ENCODE assay signal across 1 cellular context in the genomic region with DNA sequence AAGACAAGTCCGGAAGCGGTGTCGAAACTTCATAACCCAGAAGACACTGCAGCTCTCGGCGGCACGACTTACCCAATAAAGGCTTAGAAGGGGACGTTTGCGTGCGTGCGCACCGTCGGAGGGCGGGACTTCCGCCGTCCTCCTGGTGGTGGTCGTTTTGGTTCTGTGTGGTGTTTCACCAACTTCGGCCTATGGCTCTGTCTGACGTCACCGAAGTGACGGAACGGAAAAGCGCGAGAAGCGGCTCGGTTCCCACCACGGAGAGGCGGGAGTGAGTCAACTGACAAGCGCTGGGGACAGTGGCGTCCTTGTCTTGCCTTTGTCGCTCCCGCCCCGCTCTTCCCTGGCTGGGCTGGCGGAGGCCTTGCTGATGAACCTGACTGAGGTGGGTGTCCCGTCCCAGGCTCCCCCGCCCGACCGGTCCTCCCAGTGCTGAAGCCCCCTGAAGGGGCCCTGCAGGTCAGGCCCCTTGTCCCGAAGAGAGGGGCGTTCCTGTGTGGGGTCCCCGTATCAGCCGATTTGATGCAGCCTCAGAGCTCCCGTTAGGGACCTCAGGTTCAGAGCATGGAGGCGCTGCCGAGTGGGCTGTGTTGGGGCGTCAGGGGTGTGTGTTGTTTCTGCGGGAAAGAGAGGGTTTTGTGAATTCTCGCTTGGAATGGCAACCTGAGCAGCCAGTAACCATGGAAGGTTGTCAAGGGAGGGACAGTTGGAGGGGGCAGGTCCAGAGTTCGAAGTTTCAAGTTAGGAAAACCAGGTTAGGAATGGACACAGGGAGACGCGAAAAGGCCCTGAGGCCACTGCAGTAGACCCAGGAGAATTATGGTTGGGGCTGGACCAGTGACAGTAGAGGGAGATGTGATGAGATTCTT.
TF ChIP-seq lines count a peak whose summit lies in the region.

TSS of gene ZNF548 (plus strand) at position 125 of the 869 bp plus-strand sequence. CDS start at position 371, 246 bp downstream.

TF ChIP-seq in GM12878, 131 proteins besides CTCF, POLR2A, EP300 and RAD21 (continued from another document):
- TF ChIP-seq, protein P1, sequence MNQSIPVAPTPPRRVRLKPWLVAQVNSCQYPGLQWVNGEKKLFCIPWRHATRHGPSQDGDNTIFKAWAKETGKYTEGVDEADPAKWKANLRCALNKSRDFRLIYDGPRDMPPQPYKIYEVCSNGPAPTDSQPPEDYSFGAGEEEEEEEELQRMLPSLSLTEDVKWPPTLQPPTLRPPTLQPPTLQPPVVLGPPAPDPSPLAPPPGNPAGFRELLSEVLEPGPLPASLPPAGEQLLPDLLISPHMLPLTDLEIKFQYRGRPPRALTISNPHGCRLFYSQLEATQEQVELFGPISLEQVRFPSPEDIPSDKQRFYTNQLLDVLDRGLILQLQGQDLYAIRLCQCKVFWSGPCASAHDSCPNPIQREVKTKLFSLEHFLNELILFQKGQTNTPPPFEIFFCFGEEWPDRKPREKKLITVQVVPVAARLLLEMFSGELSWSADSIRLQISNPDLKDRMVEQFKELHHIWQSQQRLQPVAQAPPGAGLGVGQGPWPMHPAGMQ (IDR thresholded peaks at IDR 0.05; ENCODE audit: borderline replicate concordance), result no peak
- TF ChIP-seq ESRRA (IDR thresholded peaks at IDR 0.05; ENCODE audit: low read length) (peak; percentile 31; the same call in 1 of the 2 replicates), NR2F1 (conservative IDR thresholded peaks at IDR 0.05) (no peak), SMARCA5 (IDR thresholded peaks at IDR 0.05) (no peak), BHLHE40 (IDR thresholded peaks at IDR 0.05; ENCODE audit: borderline replicate concordance in 1 of 2, low read depth in 2 of 2, low read length in 1 of 2) (0 out of 4 replicates have a peak, but pooled peaks of 1 of the 2 experiments have one; percentile 16), RUNX3 (IDR thresholded peaks at IDR 0.05; ENCODE audit: low read length) (peak; percentile 81), TCF12 (IDR thresholded peaks at IDR 0.05; ENCODE audit: low read depth, low read length) (0 out of 2 replicates have a peak, but pooled peaks have one; percentile 12), RCOR1 (conservative IDR thresholded peaks at IDR 0.05; ENCODE audit: low read depth, low read length) (no peak), IRF4 (IDR thresholded peaks at IDR 0.05; ENCODE audit: low read depth, low read length) (peak; percentile 25; the same call in 1 of the 2 replicates), SUZ12 (IDR thresholded peaks at IDR 0.05; ENCODE audit: unreplicated experiment) (no peak), MXI1 (IDR thresholded peaks at IDR 0.05; ENCODE audit: low read depth, low read length) (peak; percentile 77), RB1 (IDR thresholded peaks at IDR 0.05; ENCODE audit: borderline replicate concordance) (no peak), EED (IDR thresholded peaks at IDR 0.05; ENCODE audit: low read depth) (0 out of 2 replicates have a peak, but pooled peaks have one; percentile 24), MEF2A (IDR thresholded peaks at IDR 0.05; ENCODE audit: insufficient read depth, low read depth, low read length) (no peak), PAX5 (IDR thresholded peaks at IDR 0.05; ENCODE audit: borderline replicate concordance, low read depth, low read length) (0 out of 2 replicates have a peak, but pooled peaks have one; percentile 7), YY1 (IDR thresholded peaks at IDR 0.05; ENCODE audit: low read depth, low read length) (peak; percentile 52; the same call in 1 of the 2 replicates), SMAD1 (IDR thresholded peaks at IDR 0.05; ENCODE audit: low read depth, partially characterized antibody) (no peak), ZNF622 (IDR thresholded peaks at IDR 0.05) (no peak), RELA (IDR thresholded peaks at IDR 0.05; ENCODE audit: borderline replicate concordance, partially characterized antibody) (no peak), ZNF217 (IDR thresholded peaks at IDR 0.05) (no peak), PKNOX1 (IDR thresholded peaks at IDR 0.05) (peak; percentile 76), POLR2AphosphoS5 (IDR thresholded peaks at IDR 0.05; ENCODE audit: low read length) (peak; percentile 71; the same call in 1 of the 2 replicates), SRF (IDR thresholded peaks at IDR 0.05; ENCODE audit: low read depth in 2 of 2, low read length in 2 of 2) (no peak), REST (IDR thresholded peaks at IDR 0.05; ENCODE audit: low read depth, low read length) (0 out of 2 replicates have a peak, but pooled peaks have one; percentile 3), GABPA (IDR thresholded peaks at IDR 0.05; ENCODE audit: low read depth) (peak; percentile 92), RFX5 (IDR thresholded peaks at IDR 0.05; ENCODE audit: low read depth, low read length) (peak; percentile 54; the same call in 1 of the 2 replicates)
- TF ChIP-seq, protein P2, sequence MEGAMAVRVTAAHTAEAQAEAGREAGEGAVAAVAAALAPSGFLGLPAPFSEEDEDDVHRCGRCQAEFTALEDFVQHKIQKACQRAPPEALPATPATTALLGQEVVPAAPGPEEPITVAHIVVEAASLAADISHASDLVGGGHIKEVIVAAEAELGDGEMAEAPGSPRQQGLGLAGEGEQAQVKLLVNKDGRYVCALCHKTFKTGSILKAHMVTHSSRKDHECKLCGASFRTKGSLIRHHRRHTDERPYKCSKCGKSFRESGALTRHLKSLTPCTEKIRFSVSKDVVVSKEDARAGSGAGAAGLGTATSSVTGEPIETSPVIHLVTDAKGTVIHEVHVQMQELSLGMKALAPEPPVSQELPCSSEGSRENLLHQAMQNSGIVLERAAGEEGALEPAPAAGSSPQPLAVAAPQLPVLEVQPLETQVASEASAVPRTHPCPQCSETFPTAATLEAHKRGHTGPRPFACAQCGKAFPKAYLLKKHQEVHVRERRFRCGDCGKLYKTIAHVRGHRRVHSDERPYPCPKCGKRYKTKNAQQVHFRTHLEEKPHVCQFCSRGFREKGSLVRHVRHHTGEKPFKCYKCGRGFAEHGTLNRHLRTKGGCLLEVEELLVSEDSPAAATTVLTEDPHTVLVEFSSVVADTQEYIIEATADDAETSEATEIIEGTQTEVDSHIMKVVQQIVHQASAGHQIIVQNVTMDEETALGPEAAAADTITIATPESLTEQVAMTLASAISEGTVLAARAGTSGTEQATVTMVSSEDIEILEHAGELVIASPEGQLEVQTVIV (IDR thresholded peaks at IDR 0.05; ENCODE audit: borderline replicate concordance, partially characterized antibody), result no peak
- TF ChIP-seq, protein P3, sequence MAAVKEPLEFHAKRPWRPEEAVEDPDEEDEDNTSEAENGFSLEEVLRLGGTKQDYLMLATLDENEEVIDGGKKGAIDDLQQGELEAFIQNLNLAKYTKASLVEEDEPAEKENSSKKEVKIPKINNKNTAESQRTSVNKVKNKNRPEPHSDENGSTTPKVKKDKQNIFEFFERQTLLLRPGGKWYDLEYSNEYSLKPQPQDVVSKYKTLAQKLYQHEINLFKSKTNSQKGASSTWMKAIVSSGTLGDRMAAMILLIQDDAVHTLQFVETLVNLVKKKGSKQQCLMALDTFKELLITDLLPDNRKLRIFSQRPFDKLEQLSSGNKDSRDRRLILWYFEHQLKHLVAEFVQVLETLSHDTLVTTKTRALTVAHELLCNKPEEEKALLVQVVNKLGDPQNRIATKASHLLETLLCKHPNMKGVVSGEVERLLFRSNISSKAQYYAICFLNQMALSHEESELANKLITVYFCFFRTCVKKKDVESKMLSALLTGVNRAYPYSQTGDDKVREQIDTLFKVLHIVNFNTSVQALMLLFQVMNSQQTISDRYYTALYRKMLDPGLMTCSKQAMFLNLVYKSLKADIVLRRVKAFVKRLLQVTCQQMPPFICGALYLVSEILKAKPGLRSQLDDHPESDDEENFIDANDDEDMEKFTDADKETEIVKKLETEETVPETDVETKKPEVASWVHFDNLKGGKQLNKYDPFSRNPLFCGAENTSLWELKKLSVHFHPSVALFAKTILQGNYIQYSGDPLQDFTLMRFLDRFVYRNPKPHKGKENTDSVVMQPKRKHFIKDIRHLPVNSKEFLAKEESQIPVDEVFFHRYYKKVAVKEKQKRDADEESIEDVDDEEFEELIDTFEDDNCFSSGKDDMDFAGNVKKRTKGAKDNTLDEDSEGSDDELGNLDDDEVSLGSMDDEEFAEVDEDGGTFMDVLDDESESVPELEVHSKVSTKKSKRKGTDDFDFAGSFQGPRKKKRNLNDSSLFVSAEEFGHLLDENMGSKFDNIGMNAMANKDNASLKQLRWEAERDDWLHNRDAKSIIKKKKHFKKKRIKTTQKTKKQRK (IDR thresholded peaks at IDR 0.05; ENCODE audit: low read depth, low read length), result peak; percentile 52; the same call in 1 of the 2 replicates
- TF ChIP-seq, protein P4, sequence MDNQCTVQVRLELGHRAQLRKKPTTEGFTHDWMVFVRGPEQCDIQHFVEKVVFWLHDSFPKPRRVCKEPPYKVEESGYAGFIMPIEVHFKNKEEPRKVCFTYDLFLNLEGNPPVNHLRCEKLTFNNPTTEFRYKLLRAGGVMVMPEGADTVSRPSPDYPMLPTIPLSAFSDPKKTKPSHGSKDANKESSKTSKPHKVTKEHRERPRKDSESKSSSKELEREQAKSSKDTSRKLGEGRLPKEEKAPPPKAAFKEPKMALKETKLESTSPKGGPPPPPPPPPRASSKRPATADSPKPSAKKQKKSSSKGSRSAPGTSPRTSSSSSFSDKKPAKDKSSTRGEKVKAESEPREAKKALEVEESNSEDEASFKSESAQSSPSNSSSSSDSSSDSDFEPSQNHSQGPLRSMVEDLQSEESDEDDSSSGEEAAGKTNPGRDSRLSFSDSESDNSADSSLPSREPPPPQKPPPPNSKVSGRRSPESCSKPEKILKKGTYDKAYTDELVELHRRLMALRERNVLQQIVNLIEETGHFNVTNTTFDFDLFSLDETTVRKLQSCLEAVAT (IDR thresholded peaks at IDR 0.05), result no peak
- TF ChIP-seq, protein P5, sequence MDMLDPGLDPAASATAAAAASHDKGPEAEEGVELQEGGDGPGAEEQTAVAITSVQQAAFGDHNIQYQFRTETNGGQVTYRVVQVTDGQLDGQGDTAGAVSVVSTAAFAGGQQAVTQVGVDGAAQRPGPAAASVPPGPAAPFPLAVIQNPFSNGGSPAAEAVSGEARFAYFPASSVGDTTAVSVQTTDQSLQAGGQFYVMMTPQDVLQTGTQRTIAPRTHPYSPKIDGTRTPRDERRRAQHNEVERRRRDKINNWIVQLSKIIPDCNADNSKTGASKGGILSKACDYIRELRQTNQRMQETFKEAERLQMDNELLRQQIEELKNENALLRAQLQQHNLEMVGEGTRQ (IDR thresholded peaks at IDR 0.05; ENCODE audit: borderline replicate concordance, low read depth, low read length), result no peak
